29 cellular contexts compared by ENCODE assay signal in the genomic region with DNA sequence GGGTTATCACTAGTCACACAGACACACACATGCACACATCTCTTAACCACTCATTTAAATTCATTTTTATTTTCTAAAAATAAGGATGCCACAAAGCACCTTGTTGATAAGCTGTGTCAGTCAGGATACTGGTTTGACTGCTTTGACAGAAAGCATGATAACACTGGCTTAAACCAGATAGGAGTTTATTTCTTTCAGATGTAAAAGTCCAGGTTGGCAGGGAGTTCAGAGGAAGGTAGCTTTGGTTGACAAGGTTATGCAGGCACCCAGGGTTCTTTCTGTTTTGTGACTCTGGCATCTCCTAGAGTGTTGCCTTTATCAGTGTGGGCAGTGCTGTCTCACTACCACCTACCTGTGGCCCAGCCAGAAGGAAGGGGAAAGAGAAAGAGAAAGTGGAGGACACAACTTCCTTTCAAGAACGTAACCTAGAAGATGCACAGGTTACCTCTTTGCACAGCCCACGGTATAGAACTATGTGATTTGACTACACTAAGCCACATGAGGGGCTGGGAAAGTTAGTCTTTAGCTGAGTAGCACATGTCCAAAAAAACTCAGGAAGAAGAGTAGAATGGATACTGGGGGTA.
DNase-seq lines count a peak whose midpoint lies in the region; ATAC-seq, FAIRE-seq and TF ChIP-seq lines count a peak whose summit lies in the region.
"Had no signal": no experiment of that assay in that cellular context is flagged by ENCODE, and none has a peak within 500 bp of the region (broad histone marks: within the 10 kb centered on the region; RNA-seq: fewer than 3 reads in every experiment).

No MANE protein-coding gene starts in this region.

- no peaks in the 10 kb centered on the region for H3F3A ChIP-seq in neural progenitor cell (ENCODE audit: low read depth)

- H3K4me3 ChIP-seq in OCI-LY7 (ENCODE audit: low read depth, low read length, poor library complexity, severe bottlenecking) (no peak overlapping the region), small intestine (ENCODE audit: low read depth in 1 of 2, low read length in 2 of 2) (no peak overlapping the region), neural progenitor cell (no peak overlapping the region)
- H3K4me3 ChIP-seq: dorsolateral prefrontal cortex, HAP-1 had no signal

- BruUV-seq in OCI-LY7 (replicated peaks; lab: Mats Ljungman, UMichigan): no TSS peak

- peak overlapping the region; percentile 2; the same call in 1 of the 2 replicates for H3K4me2 ChIP-seq in OCI-LY7 (ENCODE audit: low read length)
- no peak overlapping the region for H3K4me2 ChIP-seq in neural progenitor cell

- no peak overlapping the region for H3K27ac ChIP-seq in OCI-LY7 (ENCODE audit: low read depth, low read length, poor library complexity, severe bottlenecking)
- H3K27ac ChIP-seq in small intestine (ENCODE audit: low read depth in 1 of 2, low read length in 1 of 2): no peak overlapping the region
- H3K27ac ChIP-seq in neural progenitor cell: no peak overlapping the region
- H3K27ac ChIP-seq: dorsolateral prefrontal cortex, HL-60 had no signal

- H3K36me3 Mint-ChIP-seq in activated CD4-positive, alpha-beta T cell treated with anti-CD3 and anti-CD28 coated beads, Interleukin-2, amount 10 ng/mL, durations not matched to agents 24 days and 14 days (ENCODE audit: low read depth): no peaks in the 10 kb centered on the region
- no peaks in the 10 kb centered on the region for H3K36me3 Mint-ChIP-seq in activated T-cell treated with anti-CD3 and anti-CD28 coated beads, Interleukin-2, amount 50 U/mL, for 4 hours (ENCODE audit: insufficient read depth)
- no peaks in the 10 kb centered on the region for H3K36me3 Mint-ChIP-seq in neural progenitor cell
- H3K36me3 Mint-ChIP-seq: activated naive CD4-positive, alpha-beta T cell treated with anti-CD3 and anti-CD28 coated beads, Interleukin-2, amount 10 ng/mL, durations not matched to agents 7 days and 5 days had no signal

- no peaks in the 10 kb centered on the region for H3K9me3 Mint-ChIP-seq in activated CD4-positive, alpha-beta T cell treated with anti-CD3 and anti-CD28 coated beads, Interleukin-2, amount 10 ng/mL, durations not matched to agents 24 days and 14 days
- H3K9me3 Mint-ChIP-seq in activated T-cell treated with anti-CD3 and anti-CD28 coated beads, Interleukin-2, amount 50 U/mL, for 4 hours: no peaks in the 10 kb centered on the region
- no peaks in the 10 kb centered on the region for H3K9me3 Mint-ChIP-seq in neural progenitor cell
- H3K9me3 Mint-ChIP-seq: activated B cell treated with CpG ODN at 0.5 μM for 24 hours; activated T-helper 17 cell treated with anti-CD3 and anti-CD28 coated beads, Interleukin-2, amount 50 U/mL, for 72 hours; nephron had no signal

- no peak overlapping the region for H3K27ac Mint-ChIP-seq in activated CD4-positive, alpha-beta T cell treated with anti-CD3 and anti-CD28 coated beads, Interleukin-2, amount 10 ng/mL, durations not matched to agents 24 days and 14 days
- no peak overlapping the region for H3K27ac Mint-ChIP-seq in neural progenitor cell
- H3K27ac Mint-ChIP-seq: activated B cell treated with CpG ODN at 0.5 μM for 24 hours; activated naive CD4-positive, alpha-beta T cell treated with anti-CD3 and anti-CD28 coated beads, Interleukin-2, amount 10 ng/mL, durations not matched to agents 7 days and 5 days; activated T-helper 17 cell treated with anti-CD3 and anti-CD28 coated beads, Interleukin-2, amount 50 U/mL, for 72 hours; nephron had no signal

- H3K27me3 ChIP-seq in small intestine (ENCODE audit: control insufficient read depth in 2 of 2, insufficient read depth in 2 of 2, low read length in 2 of 2) (no peaks in the 10 kb centered on the region), neural progenitor cell (no peaks in the 10 kb centered on the region)
- H3K27me3 ChIP-seq: dorsolateral prefrontal cortex had no signal

- H4K20me1 ChIP-seq in OCI-LY7 (ENCODE audit: insufficient read depth, low read length) (no peaks in the 10 kb centered on the region), neural progenitor cell (ENCODE audit: low read depth) (no peaks in the 10 kb centered on the region)

- peaks cover 4% of the 10 kb centered on the region for H3K4me1 Mint-ChIP-seq in activated CD4-positive, alpha-beta T cell treated with anti-CD3 and anti-CD28 coated beads, Interleukin-2, amount 10 ng/mL, durations not matched to agents 24 days and 14 days
- H3K4me1 Mint-ChIP-seq in activated T-cell treated with anti-CD3 and anti-CD28 coated beads, Interleukin-2, amount 50 U/mL, for 4 hours (ENCODE audit: low read depth): no peaks in the 10 kb centered on the region
- no peaks in the 10 kb centered on the region for H3K4me1 Mint-ChIP-seq in neural progenitor cell
- H3K4me1 Mint-ChIP-seq: activated B cell treated with CpG ODN at 0.5 μM for 24 hours; activated naive CD4-positive, alpha-beta T cell treated with anti-CD3 and anti-CD28 coated beads, Interleukin-2, amount 10 ng/mL, durations not matched to agents 7 days and 5 days; activated T-helper 17 cell treated with anti-CD3 and anti-CD28 coated beads, Interleukin-2, amount 50 U/mL, for 72 hours had no signal

- 11 to 54% (median 21%) methylated on average over 2 of the region's 2 CpGs for WGBS in small intestine, 3 donors

- FAIRE-seq in small intestine (lab: Jason Lieb, UNC): no peak
- no peak for FAIRE-seq in RCC 7860 (lab: Jason Lieb, UNC)
- FAIRE-seq: endothelial cell of umbilical vein, frontal cortex, G401.6 had no signal

- TF ChIP-seq CTCF in OCI-LY7 (conservative IDR thresholded peaks at IDR 0.05; ENCODE audit: low read length) (no peak), neural progenitor cell (IDR thresholded peaks at IDR 0.05) (no peak)

- H3K9me3 ChIP-seq in OCI-LY7 (ENCODE audit: low read length): no peaks in the 10 kb centered on the region
- H3K9me3 ChIP-seq in small intestine (ENCODE audit: control insufficient read depth, low read depth): no peaks in the 10 kb centered on the region
- H3K9me3 ChIP-seq in neural progenitor cell (ENCODE audit: low read depth): no peaks in the 10 kb centered on the region
- H3K9me3 ChIP-seq: HAP-1 had no signal

- H3K4me1 ChIP-seq in OCI-LY7 (ENCODE audit: insufficient read depth, low read length, poor library complexity, severe bottlenecking) (no peaks in the 10 kb centered on the region), small intestine (ENCODE audit: control insufficient read depth in 2 of 2, insufficient read depth in 1 of 2, low read depth in 1 of 2, low read length in 1 of 2) (no peaks in the 10 kb centered on the region), neural progenitor cell (no peaks in the 10 kb centered on the region)
- H3K4me1 ChIP-seq: HAP-1 had no signal

- CTCF ChIA-PET in OCI-LY7 (lab: Charles Lee; ENCODE audit: unreplicated experiment): no interaction called here

- H3K79me2 ChIP-seq in OCI-LY7 (ENCODE audit: insufficient read depth, low read depth, low read length) (no peaks in the 10 kb centered on the region), neural progenitor cell (ENCODE audit: low read depth) (no peaks in the 10 kb centered on the region)

- H3K9ac ChIP-seq in neural progenitor cell: no peak overlapping the region

- intact Hi-C loops in activated CD4-positive, alpha-beta T cell treated with anti-CD3 and anti-CD28 coated beads, Interleukin-2, amount 10 ng/mL, durations not matched to agents 24 days and 14 days (cut with micrococcal nuclease): no loop called here
- intact Hi-C loops in OCI-LY7 (cut with micrococcal nuclease; ENCODE audit: unreplicated experiment): no loop called here

- no peak overlapping the region for H3K4me3 Mint-ChIP-seq in activated CD4-positive, alpha-beta T cell treated with anti-CD3 and anti-CD28 coated beads, Interleukin-2, amount 10 ng/mL, durations not matched to agents 24 days and 14 days
- H3K4me3 Mint-ChIP-seq in activated T-cell treated with anti-CD3 and anti-CD28 coated beads, Interleukin-2, amount 50 U/mL, for 4 hours: no peak overlapping the region
- H3K4me3 Mint-ChIP-seq in neural progenitor cell: no peak overlapping the region
- H3K4me3 Mint-ChIP-seq: activated B cell treated with CpG ODN at 0.5 μM for 24 hours; activated naive CD4-positive, alpha-beta T cell treated with anti-CD3 and anti-CD28 coated beads, Interleukin-2, amount 10 ng/mL, durations not matched to agents 7 days and 5 days; activated T-helper 17 cell treated with anti-CD3 and anti-CD28 coated beads, Interleukin-2, amount 50 U/mL, for 72 hours; nephron had no signal

- POLR2A ChIA-PET in OCI-LY7 (lab: Charles Lee): no interaction called here

- no peaks in the 10 kb centered on the region for H3K36me3 ChIP-seq in OCI-LY7 (ENCODE audit: insufficient read depth, low read length)
- no peaks in the 10 kb centered on the region for H3K36me3 ChIP-seq in small intestine (ENCODE audit: control insufficient read depth in 2 of 2, insufficient read depth in 2 of 2, low read length in 2 of 2)
- no peaks in the 10 kb centered on the region for H3K36me3 ChIP-seq in neural progenitor cell
- H3K36me3 ChIP-seq: HAP-1 had no signal

- no peaks in the 10 kb centered on the region for H3K9me2 ChIP-seq in OCI-LY7 (ENCODE audit: insufficient read depth, low read length)

- H2AFZ ChIP-seq in OCI-LY7 (ENCODE audit: low read length): no peak overlapping the region
- no peak overlapping the region for H2AFZ ChIP-seq in neural progenitor cell (replicated peaks)

- peak; percentile 52 for ATAC-seq in HG02852 (IDR thresholded peaks at IDR 0.05; ENCODE audit: unreplicated experiment)
- ATAC-seq in activated T-cell treated with anti-CD3 and anti-CD28 coated beads, Interleukin-2, amount 50 U/mL, for 4 hours: no peak
- ATAC-seq: activated T-helper 17 cell treated with anti-CD3 and anti-CD28 coated beads, Interleukin-2, amount 50 U/mL, for 72 hours; left cardiac atrium had no signal

- no peaks in the 10 kb centered on the region for H3K27me3 Mint-ChIP-seq in activated CD4-positive, alpha-beta T cell treated with anti-CD3 and anti-CD28 coated beads, Interleukin-2, amount 10 ng/mL, durations not matched to agents 24 days and 14 days
- H3K27me3 Mint-ChIP-seq in activated T-cell treated with anti-CD3 and anti-CD28 coated beads, Interleukin-2, amount 50 U/mL, for 4 hours (ENCODE audit: low read depth): no peaks in the 10 kb centered on the region
- no peaks in the 10 kb centered on the region for H3K27me3 Mint-ChIP-seq in neural progenitor cell (ENCODE audit: insufficient read depth, low read depth)
- H3K27me3 Mint-ChIP-seq: activated B cell treated with CpG ODN at 0.5 μM for 24 hours; activated naive CD4-positive, alpha-beta T cell treated with anti-CD3 and anti-CD28 coated beads, Interleukin-2, amount 10 ng/mL, durations not matched to agents 7 days and 5 days; activated T-helper 17 cell treated with anti-CD3 and anti-CD28 coated beads, Interleukin-2, amount 50 U/mL, for 72 hours had no signal

- DNase-seq in activated CD4-positive, alpha-beta T cell treated with anti-CD3 and anti-CD28 coated beads, Interleukin-2, amount 10 ng/mL, durations not matched to agents 24 days and 14 days: peak; percentile 55
- no peak for DNase-seq in activated CD4-positive, alpha-beta T cell treated with anti-CD3 and anti-CD28 coated beads, Interleukin-2, amount 50 U/mL, for 48 hours
- DNase-seq in OCI-LY7 (ENCODE audit: low spot score): no peak
- DNase-seq in small intestine: peak; percentile 56
- DNase-seq in RCC 7860 (ENCODE audit: low spot score): no peak
- DNase-seq in activated T-cell treated with anti-CD3 and anti-CD28 coated beads, Interleukin-2, amount 50 U/mL, for 4 hours: no peak
- DNase-seq in neural progenitor cell (ENCODE audit: low spot score): no peak
- DNase-seq: 8988T; activated B cell treated with CpG ODN at 0.5 μM for 24 hours; activated CD4-positive, alpha-beta T cell treated with anti-CD3 and anti-CD28 coated beads, Interleukin-2, amount 50 U/mL, for 4 hours; activated naive CD4-positive, alpha-beta T cell treated with anti-CD3 and anti-CD28 coated beads, Interleukin-2, amount 10 ng/mL, durations not matched to agents 7 days and 5 days; dorsolateral prefrontal cortex; KBM-7; left cardiac atrium; mammary epithelial cell; NCI-H1105; NCI-H187; NCI-H446 treated with DMSO at 0.1 percent for 48 hours; NCI-H82; RPMI8226; stimulated activated naive CD4-positive, alpha-beta T cell had no signal

Comparison
In these comparisons a context has a peak if more than half of its experiments do, and no peak if none do; other contexts are left out.
1. DNase-seq: peak in activated CD4-positive, alpha-beta T cell treated with anti-CD3 and anti-CD28 coated beads, Interleukin-2, amount 10 ng/mL, durations not matched to agents 24 days and 14 days (single experiment) and small intestine (single experiment); none in activated CD4-positive, alpha-beta T cell treated with anti-CD3 and anti-CD28 coated beads, Interleukin-2, amount 50 U/mL, for 48 hours (0 of 2), OCI-LY7 (single experiment), RCC 7860 (single experiment), activated T-cell treated with anti-CD3 and anti-CD28 coated beads, Interleukin-2, amount 50 U/mL, for 4 hours (single experiment) and neural progenitor cell (single experiment).